Comparison of ENCODE assay signal across 1 cellular context in the genomic region with DNA sequence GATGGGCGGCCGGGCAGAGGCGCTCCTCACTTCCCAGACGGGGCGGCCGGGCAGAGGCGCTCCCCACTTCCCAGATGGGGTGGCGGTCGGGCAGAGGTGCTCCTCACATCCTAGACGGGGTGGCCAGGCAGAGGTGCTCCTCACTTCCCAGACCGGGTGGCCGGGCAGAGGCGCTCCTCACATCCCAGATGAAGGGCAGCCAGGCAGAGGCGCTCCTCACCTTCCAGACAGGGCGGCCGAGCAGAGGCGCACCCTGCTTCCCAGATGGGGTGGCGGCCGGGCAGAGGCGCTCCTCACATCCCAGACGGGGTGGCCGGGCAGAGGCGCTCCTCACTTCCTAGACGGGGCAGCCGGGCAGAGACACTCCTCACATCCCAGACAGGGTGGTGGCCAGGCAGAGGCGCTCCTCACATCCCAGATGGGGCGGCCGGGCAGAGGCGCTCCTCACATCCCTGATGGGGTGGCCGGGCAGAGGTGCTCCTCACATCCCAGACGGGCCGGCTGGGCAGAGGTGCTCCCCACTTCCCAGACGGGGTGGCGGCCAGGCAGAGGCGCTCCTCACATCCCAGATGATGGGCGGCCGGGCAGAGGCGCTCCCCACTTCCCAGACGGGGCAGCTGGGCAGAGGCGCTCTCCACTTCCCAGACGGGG.
A peak's percentile ranks its signal among the peaks of the same experiment; 100 is the strongest.
"Not testable (repeated sequence)": the region's sequence is repeated elsewhere in the genome, so short reads cannot be mapped to it uniquely, and the experiment has no call there.

No MANE protein-coding gene starts in this region.

- not testable (repeated sequence) for H3K4me1 ChIP-seq in BLaER1

- H4K20me1 ChIP-seq in BLaER1 = not testable (repeated sequence)

- H3K4me2 ChIP-seq in BLaER1 = not testable (repeated sequence)

- H3K36me3 ChIP-seq in BLaER1 = not testable (repeated sequence)

- H3K9ac ChIP-seq in BLaER1 = not testable (repeated sequence)

- H3K4me3 ChIP-seq in BLaER1 = 0 out of 2 replicates have a peak overlapping the region, but pooled peaks have one; percentile 2

- not testable (repeated sequence) for H3K27me3 ChIP-seq in BLaER1

- H3K27ac ChIP-seq in BLaER1 = not testable (repeated sequence)

- H3K9me3 ChIP-seq in BLaER1 = peaks cover 33% of the 10 kb centered on the region
